In the genomic region with DNA sequence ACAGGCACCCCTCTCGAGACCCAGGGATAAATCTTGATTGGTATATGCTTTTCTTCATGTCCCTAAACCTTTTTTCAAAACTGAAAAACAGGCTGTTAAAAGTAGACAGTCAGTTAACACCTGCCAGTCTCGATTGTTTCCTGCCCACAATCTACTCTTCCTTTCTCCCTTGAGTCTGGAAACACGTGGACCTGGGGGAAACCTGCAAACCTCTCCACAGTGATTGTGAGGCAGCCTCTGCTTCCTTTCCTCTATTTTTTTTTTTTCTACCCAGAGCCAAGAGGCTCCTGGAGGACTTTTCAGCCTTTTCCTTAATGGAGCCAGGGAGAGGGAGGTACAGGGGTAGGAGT, we compare ENCODE assay signal across 2 cellular contexts.
TF ChIP-seq lines count a peak whose summit lies in the region.

No MANE protein-coding gene starts in this region.

TF ChIP-seq in SK-N-SH, 30 proteins besides CTCF, POLR2A, EP300 and RAD21 (continued from another document):
- no peak for TF ChIP-seq USF2 (IDR thresholded peaks at IDR 0.05; ENCODE audit: borderline replicate concordance, low read depth, low read length)
- TF ChIP-seq TEAD4 (IDR thresholded peaks at IDR 0.05; ENCODE audit: borderline replicate concordance, insufficient read depth) = no peak
- TF ChIP-seq PBX3 (IDR thresholded peaks at IDR 0.05) = no peak
- TF ChIP-seq RXRA (IDR thresholded peaks at IDR 0.05; ENCODE audit: borderline replicate concordance, low read depth) = no peak
- TF ChIP-seq, protein P1, sequence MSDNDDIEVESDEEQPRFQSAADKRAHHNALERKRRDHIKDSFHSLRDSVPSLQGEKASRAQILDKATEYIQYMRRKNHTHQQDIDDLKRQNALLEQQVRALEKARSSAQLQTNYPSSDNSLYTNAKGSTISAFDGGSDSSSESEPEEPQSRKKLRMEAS (IDR thresholded peaks at IDR 0.05; ENCODE audit: low read depth) = no peak
- TF ChIP-seq SIN3A (IDR thresholded peaks at IDR 0.05; ENCODE audit: borderline replicate concordance, low read depth, low read length) = no peak

TF ChIP-seq in SK-N-SH treated with all-trans-retinoic acid at 6 μM for 48 hours, 23 proteins besides CTCF, POLR2A, EP300 and RAD21 (continued from another document):
- no peak for TF ChIP-seq POU6F1 (CRISPR knock-in tag; IDR thresholded peaks at IDR 0.05; ENCODE audit: borderline replicate concordance, low read depth)
- no peak for TF ChIP-seq PPARA (CRISPR knock-in tag; IDR thresholded peaks at IDR 0.05; ENCODE audit: borderline replicate concordance)
- no peak for TF ChIP-seq SNAI2 (CRISPR knock-in tag; IDR thresholded peaks at IDR 0.05)
- TF ChIP-seq BACH2 (CRISPR knock-in tag; IDR thresholded peaks at IDR 0.05; ENCODE audit: borderline replicate concordance) = no peak
- no peak for TF ChIP-seq TOX (CRISPR knock-in tag; IDR thresholded peaks at IDR 0.05; ENCODE audit: borderline replicate concordance)
- TF ChIP-seq ZFP30 (CRISPR knock-in tag; IDR thresholded peaks at IDR 0.05) = no peak
- no peak for TF ChIP-seq CREB5 (CRISPR knock-in tag; IDR thresholded peaks at IDR 0.05; ENCODE audit: low read depth)
- TF ChIP-seq RARB (CRISPR knock-in tag; IDR thresholded peaks at IDR 0.05) = no peak
- TF ChIP-seq ESRRG (CRISPR knock-in tag; IDR thresholded peaks at IDR 0.05) = no peak
- no peak for TF ChIP-seq OSR1 (CRISPR knock-in tag; IDR thresholded peaks at IDR 0.05)
- TF ChIP-seq ZNF565 (CRISPR knock-in tag; conservative IDR thresholded peaks at IDR 0.05; ENCODE audit: low read depth) = no peak
- TF ChIP-seq CSDC2 (CRISPR knock-in tag; IDR thresholded peaks at IDR 0.05) = no peak
- TF ChIP-seq TCF4 (CRISPR knock-in tag; IDR thresholded peaks at IDR 0.05; ENCODE audit: borderline replicate concordance) = no peak
- TF ChIP-seq ISL1 (CRISPR knock-in tag; IDR thresholded peaks at IDR 0.05) = no peak
- TF ChIP-seq GLIS3 (CRISPR knock-in tag; IDR thresholded peaks at IDR 0.05) = no peak
- TF ChIP-seq ARNTL (CRISPR knock-in tag; IDR thresholded peaks at IDR 0.05; ENCODE audit: borderline replicate concordance, low read depth) = no peak
